ENCODE assay signal across 16 cellular contexts in the genomic region with DNA sequence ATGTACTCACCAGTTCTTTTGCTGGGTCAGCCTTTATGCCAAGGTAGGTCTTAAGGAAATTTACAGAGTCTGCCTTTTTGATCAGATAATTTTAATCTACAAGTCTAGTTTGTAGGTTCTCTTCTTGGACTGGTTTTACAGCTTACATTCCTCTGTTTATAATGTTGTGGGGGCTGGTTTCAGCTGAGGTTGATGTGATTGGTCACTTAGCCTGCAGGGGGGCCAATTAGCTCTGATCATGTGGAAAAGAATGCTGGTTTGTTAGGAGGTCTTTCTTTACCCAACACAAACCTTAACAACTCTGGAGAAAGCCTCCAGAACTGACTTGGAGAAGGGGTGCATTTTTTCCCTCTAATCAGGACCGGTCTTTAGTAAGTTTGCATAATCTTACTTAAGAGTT. TPM values are rescaled to one million over a fixed set of nuclear protein-coding genes. Genes with fewer than 3 reads are reported as not detected.
DNase-seq lines count a peak whose midpoint lies in the region; ATAC-seq, FAIRE-seq and TF ChIP-seq lines count a peak whose summit lies in the region.
"Had no signal": no experiment of that assay in that cellular context is flagged by ENCODE, and none has a peak within 500 bp of the region (broad histone marks: within the 10 kb centered on the region; RNA-seq: fewer than 3 reads in every experiment).

KCNJ13 (minus strand) TSS at position 131 of the 400 bp plus-strand sequence. CDS start 5,203 bp downstream, outside the sequence.

- DNase-seq in Caco-2 (peak; percentile 34 to 55), NCI-H2227 treated with DMSO at 0.1 percent for 48 hours (lab: John Stamatoyannopoulos, UW) (peak; percentile 13), H54 (ENCODE audit: insufficient read length, low spot score) (no peak), lower lobe of right lung (no peak), NCI-H2196 (lab: John Stamatoyannopoulos, UW; ENCODE audit: unreplicated experiment) (no peak)
- DNase-seq: AML-193, amygdala, SK-N-SH, upper lobe of right lung had no signal

- H3K4me1 ChIP-seq in Caco-2 (peaks cover 37% of the 10 kb centered on the region), ectodermal cell (ENCODE audit: control insufficient read depth, insufficient read depth, low read length) (peaks cover 15% of the 10 kb centered on the region), lower lobe of right lung (peaks cover 10% of the 10 kb centered on the region)
- H3K4me1 ChIP-seq: upper lobe of right lung had no signal

- H3K27me3 ChIP-seq in Caco-2 (replicated peaks; ENCODE audit: control insufficient read depth, insufficient read depth, low read length) (no peaks in the 10 kb centered on the region), ectodermal cell (ENCODE audit: control insufficient read depth, insufficient read depth, low read length, poor library complexity, severe bottlenecking) (no peaks in the 10 kb centered on the region), lower lobe of right lung (ENCODE audit: low read depth) (no peaks in the 10 kb centered on the region)
- H3K27me3 ChIP-seq: neutrophil, upper lobe of right lung had no signal

- no peaks in the 10 kb centered on the region for H3K27me3 Mint-ChIP-seq in Caco-2 (ENCODE audit: insufficient read depth, unreplicated experiment)
- no peaks in the 10 kb centered on the region for H3K27me3 Mint-ChIP-seq in nephron (ENCODE audit: low read depth)

- H3K9me3 Mint-ChIP-seq in Caco-2 (ENCODE audit: unreplicated experiment) (no peaks in the 10 kb centered on the region), nephron (no peaks in the 10 kb centered on the region)

- POLR2A ChIA-PET in Caco-2 (lab: Charles Lee), result no interaction called here

- ATAC-seq in HG03354 (IDR thresholded peaks at IDR 0.05; ENCODE audit: poor library complexity, severe bottlenecking, unreplicated experiment), result no peak
- no peak for ATAC-seq in lower lobe of right lung
- ATAC-seq: upper lobe of right lung had no signal

- H3K36me3 ChIP-seq in Caco-2 (ENCODE audit: control insufficient read depth, insufficient read depth, low read length) (no peaks in the 10 kb centered on the region), ectodermal cell (ENCODE audit: control insufficient read depth, insufficient read depth, low read length) (no peaks in the 10 kb centered on the region), lower lobe of right lung (peaks cover 34% of the 10 kb centered on the region)

- no peak for TF ChIP-seq CTCF in Caco-2 (IDR thresholded peaks at IDR 0.05; ENCODE audit: insufficient read depth in 1 of 2, low read depth in 1 of 2, low read length in 1 of 2, severe bottlenecking in 1 of 2, unreplicated experiment in 1 of 2)
- no peak for TF ChIP-seq CTCF in nephron (IDR thresholded peaks at IDR 0.05; ENCODE audit: unreplicated experiment in 3 of 3)
- no peak for TF ChIP-seq CTCF in lower lobe of right lung (IDR thresholded peaks at IDR 0.05)

- TF ChIP-seq POLR2A in H54 (IDR thresholded peaks at IDR 0.05; ENCODE audit: low read depth, low read length), result no peak

- H3K4me3 ChIP-seq in Caco-2 (ENCODE audit: low read depth, low read length) (no peak within 1 kb of the TSS), ectodermal cell (ENCODE audit: insufficient read depth, low read depth, low read length) (peak within 1 kb of the TSS; percentile 34), lower lobe of right lung (no peak within 1 kb of the TSS)
- H3K4me3 ChIP-seq: upper lobe of right lung had no signal

- H3K4me3 Mint-ChIP-seq in Caco-2 (ENCODE audit: unreplicated experiment) (peak within 1 kb of the TSS; percentile 42), nephron (no peak within 1 kb of the TSS)

- BruUV-seq in Caco-2 (replicated peaks; lab: Mats Ljungman, UMichigan), result no TSS peak

- H3K27ac ChIP-seq in ectodermal cell (ENCODE audit: insufficient read depth, low read depth, low read length, poor library complexity, severe bottlenecking), result peak within 1 kb of the TSS; percentile 62
- no peak within 1 kb of the TSS for H3K27ac ChIP-seq in lower lobe of right lung
- H3K27ac ChIP-seq: neutrophil, upper lobe of right lung had no signal

- intact Hi-C loops in Caco-2 (cut with micrococcal nuclease; ENCODE audit: unreplicated experiment) (no loop called here), lower lobe of right lung (cut with DNase I) (no loop called here)

- CTCF ChIA-PET in Caco-2 (lab: Charles Lee), result interaction anchor here (0.7 kb wide), 1 partner anchor 47 kb away, joined by 3 read pairs; no protein-coding TSS in a partner anchor

- H3K27ac Mint-ChIP-seq in Caco-2 (ENCODE audit: unreplicated experiment), result no peak within 1 kb of the TSS
- peak within 1 kb of the TSS in 2 of 3 experiments; percentile 17 to 75 for H3K27ac Mint-ChIP-seq in nephron

- WGBS in ectodermal cell, 2 experiments, result 46% methylated on average over 1 of the region's 1 CpG; no CpG with 5 or more reads in 1 of the 2 experiments

- FAIRE-seq in H54 (lab: Jason Lieb, UNC), result no peak

- H3K9me3 ChIP-seq in Caco-2 (no peaks in the 10 kb centered on the region), ectodermal cell (ENCODE audit: control insufficient read depth, low read length) (no peaks in the 10 kb centered on the region), lower lobe of right lung (no peaks in the 10 kb centered on the region)
- H3K9me3 ChIP-seq: neutrophil, SK-N-SH, upper lobe of right lung had no signal

- H3K36me3 Mint-ChIP-seq in Caco-2 (ENCODE audit: insufficient read depth, unreplicated experiment) (peaks cover 4% of the 10 kb centered on the region), nephron (ENCODE audit: low read depth) (peaks cover 20% of the 10 kb centered on the region)

- H3K4me1 Mint-ChIP-seq in Caco-2 (ENCODE audit: low read depth, unreplicated experiment) (peaks cover 18% of the 10 kb centered on the region), nephron (peaks cover 25% of the 10 kb centered on the region)

RNA-seq across cellular contexts. Expression of gene KCNJ13, which starts in this region (rescaled TPM):
- 0.23 and 0.59 TPM in 2 replicates for total RNA-seq in Caco-2 (2022)
- 6.0 TPM for polyA plus RNA-seq in ectodermal cell (2013, experiment 1 of 4)
- 14.9 TPM for polyA plus RNA-seq in ectodermal cell (2013, experiment 2 of 4)
- polyA plus RNA-seq in ectodermal cell (2013, experiment 3 of 4), result 7.0 TPM
- 10.1 TPM for polyA plus RNA-seq in ectodermal cell (2013, experiment 4 of 4)
- total RNA-seq in lower lobe of right lung, result not detected
- total RNA-seq: dermis microvascular lymphatic vessel endothelial cell, HT1080, mesenteric fat pad, upper lobe of right lung had no signal
- polyA plus RNA-seq: SK-N-SH had no signal

Comparison
In these comparisons a context has a peak if more than half of its experiments do, and no peak if none do; other contexts are left out.
1. Peak in DNase-seq in Caco-2; RNA of the gene not detected or under 1 TPM.